19 cellular contexts compared by ENCODE assay signal in genomic region chr21:41867313-41867712, GRCh38.
"Had no signal": no experiment of that assay in that cellular context is flagged by ENCODE, and none has a peak within 500 bp of the region (broad histone marks: within the 10 kb centered on the region; RNA-seq: fewer than 3 reads in every experiment).

No MANE protein-coding gene starts in this region.

- H3K4me3 ChIP-seq: esophagus squamous epithelium, gastroesophageal sphincter, psoas muscle, testis, transverse colon had no signal

- H3K27me3 ChIP-seq: esophagus squamous epithelium, gastroesophageal sphincter, testis, transverse colon had no signal

- H3K9me3 Mint-ChIP-seq: naive thymus-derived CD4-positive, alpha-beta T cell; nephron progenitor cell; stimulated activated naive B cell treated with anti-CD40 and anti-IgM and Interleukin-4, amounts not matched to agents 10 μg/mL and 1 μg/mL and 100 μg/mL, for 72 hours; stimulated activated naive CD8-positive, alpha-beta T cell treated with anti-CD3 and anti-CD28 coated beads, Interleukin-15, amount 100 ng/mL, for 72 hours had no signal

- ATAC-seq: gastroesophageal sphincter; left lobe of liver; naive thymus-derived CD4-positive, alpha-beta T cell; stimulated activated naive B cell treated with anti-CD40 and anti-IgM and Interleukin-4, amounts not matched to agents 10 μg/mL and 1 μg/mL and 100 μg/mL, for 72 hours; stimulated activated naive CD8-positive, alpha-beta T cell treated with anti-CD3 and anti-CD28 coated beads, Interleukin-15, amount 100 ng/mL, for 72 hours had no signal

- H3K27me3 Mint-ChIP-seq: naive thymus-derived CD4-positive, alpha-beta T cell; stimulated activated naive B cell treated with anti-CD40 and anti-IgM and Interleukin-4, amounts not matched to agents 10 μg/mL and 1 μg/mL and 100 μg/mL, for 72 hours; stimulated activated naive CD8-positive, alpha-beta T cell treated with anti-CD3 and anti-CD28 coated beads, Interleukin-15, amount 100 ng/mL, for 72 hours had no signal

- H3K9me3 ChIP-seq: esophagus squamous epithelium, gastroesophageal sphincter, psoas muscle, testis, transverse colon had no signal

- H3K4me3 Mint-ChIP-seq: naive thymus-derived CD4-positive, alpha-beta T cell; nephron progenitor cell; stimulated activated naive CD8-positive, alpha-beta T cell treated with anti-CD3 and anti-CD28 coated beads, Interleukin-15, amount 100 ng/mL, for 72 hours had no signal

- H3K27ac ChIP-seq: epithelial cell of prostate, esophagus squamous epithelium, gastroesophageal sphincter, psoas muscle, testis had no signal

- H3K4me1 ChIP-seq: psoas muscle, testis had no signal

- H3K27ac Mint-ChIP-seq: naive thymus-derived CD4-positive, alpha-beta T cell; nephron progenitor cell; stimulated activated naive B cell treated with anti-CD40 and anti-IgM and Interleukin-4, amounts not matched to agents 10 μg/mL and 1 μg/mL and 100 μg/mL, for 72 hours had no signal

- H3K36me3 ChIP-seq: gastroesophageal sphincter, transverse colon had no signal

- DNase-seq: effector memory CD4-positive, alpha-beta T cell; esophagus squamous epithelium; foreskin fibroblast; glutamatergic neuron; islet precursor cell; mammary epithelial cell; naive thymus-derived CD4-positive, alpha-beta T cell; nephron progenitor cell; psoas muscle; retina; stimulated activated CD4-positive, alpha-beta T cell treated with anti-CD3 and anti-CD28 coated beads, Interleukin-2, amount 100 ng/mL, for 24 hours; stimulated activated CD4-positive, alpha-beta T cell treated with anti-CD3 and anti-CD28 coated beads, Interleukin-4, amount 100 ng/mL, for 4 hours; stimulated activated naive B cell treated with anti-CD40 and anti-IgM and Interleukin-4, amounts not matched to agents 10 μg/mL and 1 μg/mL and 100 μg/mL, for 72 hours; stimulated activated naive CD8-positive, alpha-beta T cell treated with anti-CD3 and anti-CD28 coated beads, Interleukin-15, amount 100 ng/mL, for 72 hours; testis; transverse colon had no signal
